In genomic region chr20:38962898-38963484, GRCh38 we compare ENCODE assay signal across 9 cellular contexts. TPM values are rescaled to one million over a fixed set of nuclear protein-coding genes. Genes with fewer than 3 reads are reported as not detected.
DNase-seq lines count a peak whose midpoint lies in the region; ATAC-seq, FAIRE-seq and TF ChIP-seq lines count a peak whose summit lies in the region.
"Had no signal": no experiment of that assay in that cellular context is flagged by ENCODE, and none has a peak within 500 bp of the region (broad histone marks: within the 10 kb centered on the region; RNA-seq: fewer than 3 reads in every experiment).

No MANE protein-coding gene starts in this region.

- no peak for FAIRE-seq in frontal cortex (lab: Jason Lieb, UNC)
- FAIRE-seq: islet of Langerhans had no signal

- in situ Hi-C loops in transverse colon (cut with MboI; ENCODE audit: low pct_ligation_motif_present in 1 of 4, low pct_unique_long_range_greater_than_20kb in 1 of 4, low sequenced_read_pairs in 3 of 4), result no loop called here

- peaks cover 0 to 22% (median 15%) of the 10 kb centered on the region in 9 donors for H3K4me1 ChIP-seq in heart right ventricle
- H3K4me1 ChIP-seq in transverse colon, result peaks cover 7 to 30% (median 17%) of the 10 kb centered on the region in 4 donors

- H3K27me3 Mint-ChIP-seq in activated T-helper 2 cell treated with anti-CD3 and anti-CD28 coated beads, Interferon-gamma antibody, Interleukin-2, Interleukin-4, amounts not matched to agents 10 μg/mL and 5 μg/mL and 100 μg/mL, durations not matched to agents 14 hours and 24 hours and 36 hours (ENCODE audit: low read depth), result no peaks in the 10 kb centered on the region

- TF ChIP-seq POLR2A in transverse colon (IDR thresholded peaks at IDR 0.05), result no peak

- H3K4me1 Mint-ChIP-seq in activated T-helper 2 cell treated with anti-CD3 and anti-CD28 coated beads, Interferon-gamma antibody, Interleukin-2, Interleukin-4, amounts not matched to agents 10 μg/mL and 5 μg/mL and 100 μg/mL, durations not matched to agents 14 hours and 24 hours and 36 hours (ENCODE audit: low read depth), result peaks cover 34% of the 10 kb centered on the region

- TF ChIP-seq CTCF in heart right ventricle (IDR thresholded peaks at IDR 0.05), result no peak
- TF ChIP-seq CTCF in kidney epithelial cell (IDR thresholded peaks at IDR 0.05; ENCODE audit: insufficient read depth, low read length, poor library complexity, severe bottlenecking), result no peak
- peak in 1 of 5 experiments; percentile 22 for TF ChIP-seq CTCF in transverse colon (IDR thresholded peaks at IDR 0.05)

- no peaks in the 10 kb centered on the region for H3K9me3 ChIP-seq in heart right ventricle
- H3K9me3 ChIP-seq in transverse colon, result no peaks in the 10 kb centered on the region

- 6 to 7% methylated on average over 5 of the region's 5 CpGs for WGBS in heart right ventricle, 2 donors
- WGBS in transverse colon (ENCODE audit: low coverage in 1 of 2), 2 donors, result 0 to 5% methylated on average over 3 to 5 of the region's 5 CpGs

- peak overlapping the region; percentile 94 for H3K27ac Mint-ChIP-seq in activated T-helper 2 cell treated with anti-CD3 and anti-CD28 coated beads, Interferon-gamma antibody, Interleukin-2, Interleukin-4, amounts not matched to agents 10 μg/mL and 5 μg/mL and 100 μg/mL, durations not matched to agents 14 hours and 24 hours and 36 hours

- H3K9me3 Mint-ChIP-seq in activated T-helper 2 cell treated with anti-CD3 and anti-CD28 coated beads, Interferon-gamma antibody, Interleukin-2, Interleukin-4, amounts not matched to agents 10 μg/mL and 5 μg/mL and 100 μg/mL, durations not matched to agents 14 hours and 24 hours and 36 hours, result no peaks in the 10 kb centered on the region

- H3K36me3 Mint-ChIP-seq in activated T-helper 2 cell treated with anti-CD3 and anti-CD28 coated beads, Interferon-gamma antibody, Interleukin-2, Interleukin-4, amounts not matched to agents 10 μg/mL and 5 μg/mL and 100 μg/mL, durations not matched to agents 14 hours and 24 hours and 36 hours (ENCODE audit: low read depth), result peaks cover 30% of the 10 kb centered on the region

- H3K36me3 ChIP-seq in heart right ventricle (peaks cover 0 to 19% (median 0%) of the 10 kb centered on the region in 9 donors), kidney epithelial cell (ENCODE audit: control insufficient read depth, insufficient read depth, low read length) (no peaks in the 10 kb centered on the region), transverse colon (no peaks in the 10 kb centered on the region)

- intact Hi-C loops in heart right ventricle (cut with DNase I) (loop anchor here in 3 of 10 donors (1.0 to 2.0 kb wide), 2 partner anchors 36 to 37 kb away; partner anchors contain the start of gene FAM83D (in 3 of the 3)), left cardiac atrium (cut with DNase I) (no loop called here), transverse colon (cut with DNase I; ENCODE audit: low total_unique reads) (no loop called here)
- intact Hi-C loops in activated T-helper 2 cell treated with anti-CD3 and anti-CD28 coated beads, Interferon-gamma antibody, Interleukin-2, Interleukin-4, amounts not matched to agents 10 μg/mL and 5 μg/mL and 100 μg/mL, durations not matched to agents 14 hours and 24 hours and 36 hours (cut with micrococcal nuclease), result loop anchor here (1.0 to 2.0 kb wide), 3 partner anchors 34 to 56 kb away; partner anchors contain the start of gene FAM83D

- H3K27me3 ChIP-seq in heart right ventricle, result no peaks in the 10 kb centered on the region
- no peaks in the 10 kb centered on the region for H3K27me3 ChIP-seq in kidney epithelial cell (ENCODE audit: control insufficient read depth, insufficient read depth, low read length)
- H3K27me3 ChIP-seq in transverse colon, result no peaks in the 10 kb centered on the region

- H3K27ac ChIP-seq in heart right ventricle, result peak overlapping the region; percentile 89 to 96 (median 94)
- peak overlapping the region; percentile 92 to 95 (median 95) for H3K27ac ChIP-seq in transverse colon

- H3K4me3 Mint-ChIP-seq in activated T-helper 2 cell treated with anti-CD3 and anti-CD28 coated beads, Interferon-gamma antibody, Interleukin-2, Interleukin-4, amounts not matched to agents 10 μg/mL and 5 μg/mL and 100 μg/mL, durations not matched to agents 14 hours and 24 hours and 36 hours (ENCODE audit: low read depth), result peak overlapping the region; percentile 97

- H3K4me3 ChIP-seq in heart right ventricle, result peak overlapping the region; percentile 82 to 99 (median 96)
- peak overlapping the region; percentile 65 for H3K4me3 ChIP-seq in kidney epithelial cell (ENCODE audit: low read depth, low read length)
- H3K4me3 ChIP-seq in transverse colon, result peak overlapping the region in 3 of 4 donors; percentile 91 to 93 (median 91)

- TF ChIP-seq EP300 in transverse colon (IDR thresholded peaks at IDR 0.05; ENCODE audit: low read depth), result no peak

- no peak for DNase-seq in heart right ventricle
- DNase-seq in left cardiac atrium, result no peak
- no peak for DNase-seq in activated T-helper 2 cell treated with anti-CD3 and anti-CD28 coated beads, Interferon-gamma antibody, Interleukin-2, Interleukin-4, amounts not matched to agents 10 μg/mL and 5 μg/mL and 100 μg/mL, durations not matched to agents 14 hours and 24 hours and 36 hours (ENCODE audit: low spot score)
- DNase-seq in kidney epithelial cell (ENCODE audit: low read depth), result no peak
- no peak for DNase-seq in transverse colon
- DNase-seq in HuH-7.5 (ENCODE audit: low spot score), result no peak
- DNase-seq in frontal cortex (ENCODE audit: low spot score in 2 of 2), result no peak
- DNase-seq in dedifferentiated amniotic fluid mesenchymal stem cell (ENCODE audit: extremely low spot score), result no peak

- ATAC-seq in heart right ventricle (no peak), left cardiac atrium (no peak)

RNA-seq across cellular contexts. Expression of gene DHX35, which starts 0.8 kb away (rescaled TPM):
- total RNA-seq in heart right ventricle (10 to 100 TPM in 7 of 10 donors, 1 to 10 TPM in 3; 8.8 to 14.3 (median 10.6) TPM), left cardiac atrium (10 to 100 TPM in 1 of 2 donors, 1 to 10 TPM in 1; 8.8 to 12.4 TPM), kidney epithelial cell (7.4 and 8.6 TPM in 2 replicates), transverse colon (10 to 100 TPM; 15.5 to 75.9 (median 17.7) TPM), frontal cortex (15.5 TPM)
- 1 to 10 TPM; 5.1 to 9.4 TPM for polyA plus RNA-seq in heart right ventricle
- 14.8 and 15.3 TPM in 2 replicates for total RNA-seq in activated T-helper 2 cell treated with anti-CD3 and anti-CD28 coated beads, Interferon-gamma antibody, Interleukin-2, Interleukin-4, amounts not matched to agents 10 μg/mL and 5 μg/mL and 100 μg/mL, durations not matched to agents 14 hours and 24 hours and 36 hours

RNA-seq across cellular contexts. Expression of gene FAM83D, which starts 36.8 kb away (rescaled TPM):
- total RNA-seq in heart right ventricle (1 to 10 TPM in 1 of 10 donors, under 1 TPM in 9; 0.12 to 2.8 (median 0.46) TPM), left cardiac atrium (under 1 TPM; 0.42 to 0.65 TPM), kidney epithelial cell (4.1 and 5.4 TPM in 2 replicates), transverse colon (10 to 100 TPM in 3 of 4 donors, 1 to 10 TPM in 1; 7.2 to 42.3 (median 19.6) TPM), frontal cortex (2.4 TPM)
- under 1 TPM; 0.15 to 0.67 TPM for polyA plus RNA-seq in heart right ventricle
- total RNA-seq in activated T-helper 2 cell treated with anti-CD3 and anti-CD28 coated beads, Interferon-gamma antibody, Interleukin-2, Interleukin-4, amounts not matched to agents 10 μg/mL and 5 μg/mL and 100 μg/mL, durations not matched to agents 14 hours and 24 hours and 36 hours, result 15.4 and 15.6 TPM in 2 replicates
